In genomic region chr3:18724456-18724855, GRCh38 we compare ENCODE assay signal across 18 cellular contexts.
DNase-seq lines count a peak whose midpoint lies in the region; ATAC-seq and TF ChIP-seq lines count a peak whose summit lies in the region.
"Had no signal": no experiment of that assay in that cellular context is flagged by ENCODE, and none has a peak within 500 bp of the region (broad histone marks: within the 10 kb centered on the region; RNA-seq: fewer than 3 reads in every experiment).

No MANE protein-coding gene starts in this region.

- H3K27ac Mint-ChIP-seq in activated CD4-positive, alpha-beta T cell treated with anti-CD3 and anti-CD28 coated beads for 36 hours: peak overlapping the region; percentile 94
- H3K27ac Mint-ChIP-seq in activated naive CD4-positive, alpha-beta T cell treated with anti-CD3 and anti-CD28 coated beads, Interleukin-2, amount 50 U/mL, for 72 hours: peak overlapping the region; percentile 91 to 96
- peak overlapping the region; percentile 37 for H3K27ac Mint-ChIP-seq in nephron progenitor cell
- H3K27ac Mint-ChIP-seq: type B pancreatic cell had no signal

- CTCF ChIA-PET in activated CD4-positive, alpha-beta T cell treated with anti-CD3 and anti-CD28 coated beads for 36 hours (lab: Charles Lee): interaction anchor here (0.6 to 2.4 kb wide), 13 partner anchors 9 to 1260 kb away, joined by 3 to 15 read pairs (median 4); no protein-coding TSS in a partner anchor

- H3K27ac ChIP-seq in HL-60 (replicated peaks) (peak overlapping the region; percentile 24; the same call in 1 of the 2 replicates), gastroesophageal sphincter (no peak overlapping the region), upper lobe of left lung (peak overlapping the region in 1 of 4 donors; percentile 30)
- H3K27ac ChIP-seq: brain microvascular endothelial cell, colonic mucosa, ovary, right lobe of liver had no signal

- H3K4me1 ChIP-seq in gastroesophageal sphincter: no peaks in the 10 kb centered on the region
- H3K4me1 ChIP-seq in upper lobe of left lung: peaks cover 0 to 5% (median 3%) of the 10 kb centered on the region in 4 donors
- H3K4me1 ChIP-seq: colonic mucosa, right lobe of liver had no signal

- no peak overlapping the region for H3K4me3 ChIP-seq in HL-60 (replicated peaks; ENCODE audit: insufficient read depth, low read length)
- H3K4me3 ChIP-seq in gastroesophageal sphincter: no peak overlapping the region
- no peak overlapping the region for H3K4me3 ChIP-seq in upper lobe of left lung
- H3K4me3 ChIP-seq: colonic mucosa, GM12878, heart right ventricle, ovary, right lobe of liver had no signal

- peaks cover 66% of the 10 kb centered on the region for H3K4me1 Mint-ChIP-seq in activated CD4-positive, alpha-beta T cell treated with anti-CD3 and anti-CD28 coated beads for 36 hours
- H3K4me1 Mint-ChIP-seq in nephron progenitor cell: peaks cover 20% of the 10 kb centered on the region

- ATAC-seq in activated CD4-positive, alpha-beta T cell treated with anti-CD3 and anti-CD28 coated beads for 36 hours: no peak
- ATAC-seq in activated naive CD4-positive, alpha-beta T cell treated with anti-CD3 and anti-CD28 coated beads, Interleukin-2, amount 50 U/mL, for 72 hours: peak; percentile 29 to 43
- ATAC-seq in gastroesophageal sphincter (no peak), upper lobe of left lung (ENCODE audit: low FRiP score in 2 of 2) (no peak), GM18517 (IDR thresholded peaks at IDR 0.05; ENCODE audit: unreplicated experiment) (no peak)
- ATAC-seq: GM12878, heart right ventricle, HepG2, right lobe of liver had no signal

- H3K9me3 ChIP-seq in gastroesophageal sphincter (no peaks in the 10 kb centered on the region), upper lobe of left lung (no peaks in the 10 kb centered on the region)
- H3K9me3 ChIP-seq: colonic mucosa, heart right ventricle, ovary, right lobe of liver had no signal

- peaks cover 29% of the 10 kb centered on the region for H3K36me3 Mint-ChIP-seq in activated CD4-positive, alpha-beta T cell treated with anti-CD3 and anti-CD28 coated beads for 36 hours (ENCODE audit: low read depth)
- peaks cover 21 to 25% of the 10 kb centered on the region in 2 donors for H3K36me3 Mint-ChIP-seq in activated naive CD4-positive, alpha-beta T cell treated with anti-CD3 and anti-CD28 coated beads, Interleukin-2, amount 50 U/mL, for 72 hours
- no peaks in the 10 kb centered on the region for H3K36me3 Mint-ChIP-seq in nephron progenitor cell (ENCODE audit: low read depth)
- H3K36me3 Mint-ChIP-seq: type B pancreatic cell had no signal

- TF ChIP-seq POLR2A in gastroesophageal sphincter (IDR thresholded peaks at IDR 0.05): no peak
- no peak for TF ChIP-seq POLR2A in upper lobe of left lung (IDR thresholded peaks at IDR 0.05)

- H3K9me3 Mint-ChIP-seq in activated CD4-positive, alpha-beta T cell treated with anti-CD3 and anti-CD28 coated beads for 36 hours (ENCODE audit: low read depth): peaks cover 4% of the 10 kb centered on the region
- H3K9me3 Mint-ChIP-seq in activated naive CD4-positive, alpha-beta T cell treated with anti-CD3 and anti-CD28 coated beads, Interleukin-2, amount 50 U/mL, for 72 hours: peaks cover under 1 to 9% of the 10 kb centered on the region in 2 donors
- H3K9me3 Mint-ChIP-seq in nephron progenitor cell: no peaks in the 10 kb centered on the region
- H3K9me3 Mint-ChIP-seq: type B pancreatic cell had no signal

- DNase-seq in activated CD4-positive, alpha-beta T cell treated with anti-CD3 and anti-CD28 coated beads for 36 hours: no peak
- no peak for DNase-seq in activated CD4-positive, alpha-beta T cell treated with anti-CD3 and anti-CD28 coated beads, Interleukin-2, amount 50 U/mL, for 4 hours
- no peak for DNase-seq in HL-60 (ENCODE audit: low read depth in 1 of 2, low spot score in 1 of 2)
- no peak for DNase-seq in activated naive CD4-positive, alpha-beta T cell treated with anti-CD3 and anti-CD28 coated beads, Interleukin-2, amount 50 U/mL, for 72 hours (ENCODE audit: low spot score in 2 of 2)
- DNase-seq in nephron progenitor cell: no peak
- no peak for DNase-seq in upper lobe of left lung
- DNase-seq: brain microvascular endothelial cell, colonic mucosa, heart right ventricle, NCI-H1417 treated with DMSO at 0.1 percent for 48 hours, NCI-H524, ovary, right lobe of liver had no signal

- no peaks in the 10 kb centered on the region for H3K27me3 Mint-ChIP-seq in activated CD4-positive, alpha-beta T cell treated with anti-CD3 and anti-CD28 coated beads for 36 hours
- no peaks in the 10 kb centered on the region for H3K27me3 Mint-ChIP-seq in nephron progenitor cell (ENCODE audit: low read depth, poor library complexity)
- H3K27me3 Mint-ChIP-seq: type B pancreatic cell had no signal

- POLR2A ChIA-PET in activated CD4-positive, alpha-beta T cell treated with anti-CD3 and anti-CD28 coated beads for 36 hours (lab: Charles Lee): interaction anchor here (0.7 to 2.8 kb wide), 5 partner anchors 9 to 26 kb away, joined by 3 to 17 read pairs (median 11); no protein-coding TSS in a partner anchor

- intact Hi-C loops in activated CD4-positive, alpha-beta T cell treated with anti-CD3 and anti-CD28 coated beads for 36 hours (cut with DNase I, micrococcal nuclease): loop anchor here in 1 of 2 experiments (1.0 kb wide), 1 partner anchor 14 kb away; no protein-coding TSS in a partner anchor

- TF ChIP-seq CTCF in HL-60 (IDR thresholded peaks at IDR 0.05; ENCODE audit: insufficient read depth, low read length) (no peak), nephron progenitor cell (IDR thresholded peaks at IDR 0.05) (no peak), gastroesophageal sphincter (IDR thresholded peaks at IDR 0.05) (no peak), upper lobe of left lung (IDR thresholded peaks at IDR 0.05) (no peak)

- TF ChIP-seq EP300 in gastroesophageal sphincter (IDR thresholded peaks at IDR 0.05) (no peak), upper lobe of left lung (IDR thresholded peaks at IDR 0.05) (no peak)

- H3K4me3 Mint-ChIP-seq in activated CD4-positive, alpha-beta T cell treated with anti-CD3 and anti-CD28 coated beads for 36 hours: peak overlapping the region; percentile 51
- no peak overlapping the region for H3K4me3 Mint-ChIP-seq in nephron progenitor cell
- H3K4me3 Mint-ChIP-seq: type B pancreatic cell had no signal

- H3K27me3 ChIP-seq in HL-60 (ENCODE audit: insufficient read depth, poor library complexity, severe bottlenecking) (no peaks in the 10 kb centered on the region), gastroesophageal sphincter (no peaks in the 10 kb centered on the region), upper lobe of left lung (no peaks in the 10 kb centered on the region)
- H3K27me3 ChIP-seq: brain microvascular endothelial cell, colonic mucosa, heart right ventricle, ovary, right lobe of liver had no signal

- no peaks in the 10 kb centered on the region for H3K36me3 ChIP-seq in gastroesophageal sphincter
- H3K36me3 ChIP-seq in upper lobe of left lung: no peaks in the 10 kb centered on the region
- H3K36me3 ChIP-seq: brain microvascular endothelial cell, colonic mucosa, heart right ventricle, ovary, right lobe of liver had no signal

- 79 to 83% methylated on average over 2 of the region's 2 CpGs for WGBS in gastroesophageal sphincter (ENCODE audit: low coverage in 1 of 2), 2 donors
- 70 to 72% methylated on average over 2 of the region's 2 CpGs for WGBS in upper lobe of left lung, 2 donors

Comparison
In these comparisons a context has a peak if more than half of its experiments do, and no peak if none do; other contexts are left out.
1. ATAC-seq: peak in activated naive CD4-positive, alpha-beta T cell treated with anti-CD3 and anti-CD28 coated beads, Interleukin-2, amount 50 U/mL, for 72 hours (2 of 2); none in activated CD4-positive, alpha-beta T cell treated with anti-CD3 and anti-CD28 coated beads for 36 hours (single experiment), gastroesophageal sphincter (single experiment), upper lobe of left lung (0 of 2) and GM18517 (single experiment).
2. H3K27ac Mint-ChIP-seq: peak in every context shown above with its lines; median percentile 94 in activated CD4-positive, alpha-beta T cell treated with anti-CD3 and anti-CD28 coated beads for 36 hours; 94 in activated naive CD4-positive, alpha-beta T cell treated with anti-CD3 and anti-CD28 coated beads, Interleukin-2, amount 50 U/mL, for 72 hours; 37 in nephron progenitor cell.